28 cellular contexts compared by ENCODE assay signal in the genomic region with DNA sequence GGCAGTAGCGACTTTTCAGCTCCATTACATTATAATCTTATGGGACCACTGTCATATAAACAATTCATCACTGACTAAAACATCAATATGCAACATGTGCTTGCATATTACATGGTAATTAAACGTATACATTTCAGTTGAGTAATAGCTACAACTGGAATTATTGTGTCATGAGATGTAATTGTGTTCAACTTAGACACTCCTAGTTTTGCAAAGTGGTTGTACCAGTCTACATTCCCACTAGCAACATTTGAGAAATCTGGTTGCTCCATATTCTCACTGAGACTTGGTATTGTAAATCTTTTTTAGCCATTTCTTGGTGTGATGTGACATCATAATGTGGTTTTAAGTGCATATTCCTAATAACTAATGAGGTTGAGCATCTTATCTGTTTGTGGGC.
"Had no signal": no experiment of that assay in that cellular context is flagged by ENCODE, and none has a peak within 500 bp of the region (broad histone marks: within the 10 kb centered on the region; RNA-seq: fewer than 3 reads in every experiment).

No MANE protein-coding gene starts in this region.

- H3K9me3 ChIP-seq: colonic mucosa, gastrocnemius medialis had no signal

- FAIRE-seq: colon, endometrium, endothelial cell of umbilical vein, frontal cortex had no signal

- H3K4me3 Mint-ChIP-seq: dendritic cell treated with granulocyte-macrophage colony-stimulating factor and Interleukin-4, amounts not matched to agents 40 ng/mL and 50 ng/mL, for 4 days; effector memory CD8-positive, alpha-beta T cell had no signal

- H3K27me3 Mint-ChIP-seq: dendritic cell treated with granulocyte-macrophage colony-stimulating factor and Interleukin-4, amounts not matched to agents 40 ng/mL and 50 ng/mL, for 4 days; effector memory CD8-positive, alpha-beta T cell had no signal

- DNase-seq: colonic mucosa; cortex of kidney; dermis blood vessel endothelial cell; dorsolateral prefrontal cortex; effector CD4-positive, alpha-beta T cell; effector CD8-positive, alpha-beta T cell; effector memory CD4-positive, alpha-beta T cell; effector memory CD8-positive, alpha-beta T cell; erythroblast; esophagus squamous epithelium; foreskin fibroblast; foreskin keratinocyte; foreskin melanocyte; gastrocnemius medialis; glutamatergic neuron; head of caudate nucleus; heart left ventricle; heart right ventricle had no signal

- H3K27me3 ChIP-seq: colonic mucosa, dorsolateral prefrontal cortex, esophagus muscularis mucosa, esophagus squamous epithelium, foreskin keratinocyte, gastrocnemius medialis, gastroesophageal sphincter, heart left ventricle, heart right ventricle, hepatocyte had no signal

- ATAC-seq: effector memory CD8-positive, alpha-beta T cell; foreskin keratinocyte; gastrocnemius medialis; gastroesophageal sphincter; heart left ventricle; heart right ventricle had no signal

- H3K36me3 ChIP-seq: colonic mucosa, esophagus muscularis mucosa, esophagus squamous epithelium, gastrocnemius medialis, gastroesophageal sphincter, heart left ventricle, heart right ventricle had no signal

- H3K4me1 ChIP-seq: colonic mucosa, esophagus muscularis mucosa, esophagus squamous epithelium, foreskin keratinocyte, gastrocnemius medialis, gastroesophageal sphincter, heart left ventricle, heart right ventricle had no signal

- H3K27ac Mint-ChIP-seq: dendritic cell treated with granulocyte-macrophage colony-stimulating factor and Interleukin-4, amounts not matched to agents 40 ng/mL and 50 ng/mL, for 4 days; effector memory CD8-positive, alpha-beta T cell had no signal

- H3K4me3 ChIP-seq: colonic mucosa, coronary artery, dorsolateral prefrontal cortex, esophagus muscularis mucosa, esophagus squamous epithelium, gastrocnemius medialis, gastroesophageal sphincter, heart left ventricle, heart right ventricle, hepatocyte had no signal

- H3K27ac ChIP-seq: colonic mucosa, coronary artery, dorsolateral prefrontal cortex, epithelial cell of prostate, esophagus muscularis mucosa, esophagus squamous epithelium, foreskin keratinocyte, gastrocnemius medialis, gastroesophageal sphincter, heart left ventricle, heart right ventricle, hepatocyte had no signal
